Comparison of ENCODE assay signal across 9 cellular contexts in genomic region chr6:136037885-136038460, GRCh38.
DNase-seq lines count a peak whose midpoint lies in the region; ATAC-seq and TF ChIP-seq lines count a peak whose summit lies in the region.
"Had no signal": no experiment of that assay in that cellular context is flagged by ENCODE, and none has a peak within 500 bp of the region (broad histone marks: within the 10 kb centered on the region; RNA-seq: fewer than 3 reads in every experiment).

No MANE protein-coding gene starts in this region.

- no TSS peak for BruUV-seq in A673 (replicated peaks; lab: Mats Ljungman, UMichigan)

- CTCF ChIA-PET in A673 (lab: Charles Lee) = no interaction called here

- POLR2A ChIA-PET in A673 (lab: Charles Lee; ENCODE audit: low non-redundant PET) = no interaction called here

- 1 to 6% (median 3%) methylated on average over 12 of the region's 12 CpGs for WGBS in ovary, 3 donors

- H3K27me3 ChIP-seq in ovary (no peaks in the 10 kb centered on the region), A673 (replicated peaks; ENCODE audit: insufficient read depth, low read depth, low read length, poor library complexity) (no peaks in the 10 kb centered on the region)

- H3K4me1 ChIP-seq in ovary (ENCODE audit: insufficient read depth) (peaks cover 15% of the 10 kb centered on the region), A673 (ENCODE audit: insufficient read depth, low read length, poor library complexity, severe bottlenecking) (peaks cover 3% of the 10 kb centered on the region)

- H3K36me3 ChIP-seq in ovary (no peaks in the 10 kb centered on the region), A673 (ENCODE audit: insufficient read depth, low read length, poor library complexity, severe bottlenecking) (no peaks in the 10 kb centered on the region)

- TF ChIP-seq POLR2A in ovary (IDR thresholded peaks at IDR 0.05) = no peak

- DNase-seq in AG10803 (ENCODE audit: low read depth) (peak; percentile 82), RPMI7951 (ENCODE audit: low read depth) (peak; percentile 26), foreskin fibroblast (peak; percentile 57 to 82), ovary (peak; percentile 43 to 59 (median 53)), SW480 (ENCODE audit: low spot score) (no peak), A673 (ENCODE audit: low spot score) (no peak), posterior vena cava (ENCODE audit: low spot score) (no peak)
- DNase-seq: NCI-H526 had no signal

- TF ChIP-seq CTCF in AG10803 (conservative IDR thresholded peaks at IDR 0.05; ENCODE audit: low read length) (peak; percentile 41), foreskin fibroblast (IDR thresholded peaks at IDR 0.05; ENCODE audit: low read depth, low read length) (peak; percentile 37), ovary (IDR thresholded peaks at IDR 0.05) (peak in 1 of 3 donors; percentile 12), A673 (conservative IDR thresholded peaks at IDR 0.05; ENCODE audit: low read depth, low read length) (no peak)

- TF ChIP-seq EP300 in ovary (IDR thresholded peaks at IDR 0.05) = no peak

- no peak for ATAC-seq in GM18511 (IDR thresholded peaks at IDR 0.05; ENCODE audit: unreplicated experiment)

- peak overlapping the region; percentile 42 to 81 for H3K27ac ChIP-seq in ovary
- H3K27ac ChIP-seq in A673 (ENCODE audit: low read depth, low read length, poor library complexity, severe bottlenecking) = no peak overlapping the region

- intact Hi-C loops in ovary (cut with DNase I) (loop anchor here in 1 of 4 donors (10.0 kb wide), 1 partner anchor 127 kb away; no protein-coding TSS in a partner anchor), A673 (cut with micrococcal nuclease; ENCODE audit: unreplicated experiment) (no loop called here), posterior vena cava (cut with DNase I) (no loop called here)

- H3K4me3 ChIP-seq in AG10803 (ENCODE audit: low read length) = peak overlapping the region; percentile 64
- H3K4me3 ChIP-seq in foreskin fibroblast (ENCODE audit: low read depth in 1 of 2, low read length in 2 of 2) = peak overlapping the region; percentile 46 to 55
- H3K4me3 ChIP-seq in ovary = peak overlapping the region; percentile 36
- H3K4me3 ChIP-seq in A673 (ENCODE audit: low read depth, low read length, poor library complexity, severe bottlenecking) = no peak overlapping the region

- no peaks in the 10 kb centered on the region for H3K9me3 ChIP-seq in ovary
- H3K9me3 ChIP-seq in A673 (ENCODE audit: low read depth, low read length, poor library complexity, severe bottlenecking) = no peaks in the 10 kb centered on the region

Comparison
In these comparisons a context has a peak if more than half of its experiments do, and no peak if none do; other contexts are left out.
1. DNase-seq: peak in AG10803 (single experiment), RPMI7951 (single experiment), foreskin fibroblast (2 of 2) and ovary (5 of 5); none in SW480 (single experiment), A673 (single experiment) and posterior vena cava (single experiment).